ENCODE assay signal across 7 cellular contexts in genomic region chr16:1338119-1338730, GRCh38. TPM values are rescaled to one million over a fixed set of nuclear protein-coding genes. Genes with fewer than 3 reads are reported as not detected.
DNase-seq lines count a peak whose midpoint lies in the region; ATAC-seq, FAIRE-seq and TF ChIP-seq lines count a peak whose summit lies in the region.

No MANE protein-coding gene starts in this region.

- no peak overlapping the region for H2AK9ac ChIP-seq in IMR-90 (replicated peaks; ENCODE audit: low read depth, low read length, poor library complexity)

- CTCF ChIA-PET in IMR-90 (lab: Yijun Ruan, JAX) = no interaction called here

- H3K79me2 ChIP-seq in neural progenitor cell (ENCODE audit: low read depth) = no peaks in the 10 kb centered on the region

- no peak overlapping the region for H3K23ac ChIP-seq in IMR-90 (ENCODE audit: low read depth, low read length)

- H2BK15ac ChIP-seq in IMR-90 (ENCODE audit: low read depth, low read length) = no peak overlapping the region

- peak; percentile 26; the same call in 1 of the 2 replicates for TF ChIP-seq CTCF in IMR-90 (conservative IDR thresholded peaks at IDR 0.05; ENCODE audit: low read depth, low read length)
- TF ChIP-seq CTCF in body of pancreas (IDR thresholded peaks at IDR 0.05) = peak; percentile 25 to 68 (median 49)
- peak; percentile 56 for TF ChIP-seq CTCF in neural progenitor cell (IDR thresholded peaks at IDR 0.05)

- no peak overlapping the region for H4K5ac ChIP-seq in IMR-90 (ENCODE audit: low read depth, low read length)

- H3K18ac ChIP-seq in IMR-90 (ENCODE audit: low read depth, low read length) = no peak overlapping the region

- H3K36me3 ChIP-seq in IMR-90 (ENCODE audit: control insufficient read depth, insufficient read depth, low read length) (no peaks in the 10 kb centered on the region), body of pancreas (replicated peaks in 1 of 2; ENCODE audit: insufficient read depth in 1 of 2, low read depth in 2 of 2) (no peaks in the 10 kb centered on the region), neural progenitor cell (no peaks in the 10 kb centered on the region)

- no peak overlapping the region for H3K27ac Mint-ChIP-seq in neural progenitor cell

- no peak for TF ChIP-seq RAD21 in IMR-90 (IDR thresholded peaks at IDR 0.05; ENCODE audit: low read length)

- H3K27me3 ChIP-seq in IMR-90 (ENCODE audit: control insufficient read depth, insufficient read depth, low read length) = peaks cover 36% of the 10 kb centered on the region
- peaks cover 8 to 17% of the 10 kb centered on the region in 2 donors for H3K27me3 ChIP-seq in body of pancreas
- peaks cover 96% of the 10 kb centered on the region for H3K27me3 ChIP-seq in neural progenitor cell

- H3K4me3 ChIP-seq in IMR-90 (ENCODE audit: insufficient read depth, low read depth, low read length) = no peak overlapping the region
- no peak overlapping the region for H3K4me3 ChIP-seq in body of pancreas
- no peak overlapping the region for H3K4me3 ChIP-seq in neural progenitor cell

- no TSS peak for BruUV-seq in IMR-90 (replicated peaks; lab: Mats Ljungman, UMichigan)

- no peak overlapping the region for H3K9ac ChIP-seq in IMR-90 (ENCODE audit: low read depth, low read length)
- no peak overlapping the region for H3K9ac ChIP-seq in neural progenitor cell

- no peak overlapping the region for H2BK20ac ChIP-seq in IMR-90 (ENCODE audit: low read depth, low read length)

- no peak overlapping the region for H3K4ac ChIP-seq in IMR-90 (ENCODE audit: low read depth, low read length)

- H4K8ac ChIP-seq in IMR-90 (ENCODE audit: low read depth in 2 of 2, low read length in 2 of 2) = no peak overlapping the region

- dilution Hi-C loops in IMR-90 (cut with HindIII; ENCODE audit: low sequenced_read_pairs, unreplicated experiment) = no loop called here

- peak; percentile 27 for DNase-seq in Daoy (ENCODE audit: low read depth)
- no peak for DNase-seq in IMR-90
- peak; percentile 51 to 81 (median 72) for DNase-seq in body of pancreas
- peak; percentile 82 for DNase-seq in neural progenitor cell (ENCODE audit: low spot score)
- DNase-seq in DMS153 (lab: John Stamatoyannopoulos, UW) = no peak
- DNase-seq in NCI-H2171 treated with DMSO at 0.1 percent for 48 hours (lab: John Stamatoyannopoulos, UW) = no peak
- no peak for DNase-seq in GM12891 (ENCODE audit: insufficient read length, low spot score)

- TF ChIP-seq POLR2A in IMR-90 (IDR thresholded peaks at IDR 0.05; ENCODE audit: low read depth, low read length) = no peak
- no peak for TF ChIP-seq POLR2A in body of pancreas (IDR thresholded peaks at IDR 0.05)
- no peak for TF ChIP-seq POLR2A in GM12891 (IDR thresholded peaks at IDR 0.05; ENCODE audit: low read depth, low read length)

- peaks cover 10% of the 10 kb centered on the region for H3F3A ChIP-seq in neural progenitor cell (ENCODE audit: low read depth)

- H4K20me1 ChIP-seq in IMR-90 (ENCODE audit: insufficient read depth, low read length) = no peaks in the 10 kb centered on the region; the same call in 1 of the 2 replicates
- peaks cover 52% of the 10 kb centered on the region for H4K20me1 ChIP-seq in neural progenitor cell (ENCODE audit: low read depth)

- in situ Hi-C loops in IMR-90 (cut with MboI; ENCODE audit: low sequenced_read_pairs) = no loop called here

- peaks cover 4% of the 10 kb centered on the region for H3K27me3 Mint-ChIP-seq in neural progenitor cell (ENCODE audit: insufficient read depth, low read depth)

- H3K27ac ChIP-seq in IMR-90 (ENCODE audit: insufficient read depth, low read length) (no peak overlapping the region), body of pancreas (no peak overlapping the region), neural progenitor cell (no peak overlapping the region)

- 58% methylated on average over 18 of the region's 30 CpGs; no CpG with 5 or more reads in 1 of the 2 experiments for WGBS in IMR-90 (ENCODE audit: extremely low coverage in 2 of 2, insufficient read length in 1 of 2), 2 experiments
- 42% methylated on average over 27 of the region's 30 CpGs; no CpG with 5 or more reads in 1 of the 2 donors for WGBS in body of pancreas, 2 donors

- no peaks in the 10 kb centered on the region for H3K79me1 ChIP-seq in IMR-90 (ENCODE audit: low read depth in 1 of 2, low read length in 2 of 2)

- H3K9me3 Mint-ChIP-seq in neural progenitor cell = no peaks in the 10 kb centered on the region

- no peak overlapping the region for H3K56ac ChIP-seq in IMR-90 (ENCODE audit: extremely low read depth, insufficient read depth, low read length)

- H3K14ac ChIP-seq in IMR-90 (replicated peaks; ENCODE audit: low read depth, low read length) = no peak overlapping the region

- H2AK5ac ChIP-seq in IMR-90 (ENCODE audit: low read depth, low read length) = no peak overlapping the region

- H3K9me3 ChIP-seq in IMR-90 (ENCODE audit: control insufficient read depth, insufficient read depth, low read length) (no peaks in the 10 kb centered on the region), body of pancreas (no peaks in the 10 kb centered on the region), neural progenitor cell (ENCODE audit: low read depth) (no peaks in the 10 kb centered on the region)

- H2BK5ac ChIP-seq in IMR-90 (ENCODE audit: low read depth, low read length, poor library complexity, severe bottlenecking) = no peak overlapping the region

- H3K4me2 ChIP-seq in IMR-90 (ENCODE audit: low read depth, low read length) (no peak overlapping the region), neural progenitor cell (no peak overlapping the region)

- no peak overlapping the region for H3K4me3 Mint-ChIP-seq in neural progenitor cell

- FAIRE-seq in GM12891 (lab: Jason Lieb, UNC) = no peak

- H3K4me1 Mint-ChIP-seq in neural progenitor cell = peaks cover 36% of the 10 kb centered on the region

- intact Hi-C loops in IMR-90 (cut with micrococcal nuclease) = no loop called here
- intact Hi-C loops in body of pancreas (cut with DNase I) = no loop called here

- ATAC-seq in IMR-90 (ENCODE audit: low read depth) (no peak), body of pancreas (no peak)

- no peak overlapping the region for H4K91ac ChIP-seq in IMR-90 (ENCODE audit: insufficient read depth, low read depth, low read length)

- H2AFZ ChIP-seq in IMR-90 (replicated peaks; ENCODE audit: low read length, poor library complexity) = no peak overlapping the region
- H2AFZ ChIP-seq in neural progenitor cell (replicated peaks) = no peak overlapping the region

- H2BK120ac ChIP-seq in IMR-90 (ENCODE audit: low read depth, low read length) = no peak overlapping the region

- no peaks in the 10 kb centered on the region for H3K36me3 Mint-ChIP-seq in neural progenitor cell

- 0 out of 2 replicates have a peak, but pooled peaks cover 2% of the 10 kb centered on the region for H3K4me1 ChIP-seq in IMR-90 (ENCODE audit: control insufficient read depth, insufficient read depth, low read length)
- H3K4me1 ChIP-seq in body of pancreas = peaks cover 28% of the 10 kb centered on the region
- peaks cover 13% of the 10 kb centered on the region for H3K4me1 ChIP-seq in neural progenitor cell

- H3K9me1 ChIP-seq in IMR-90 (ENCODE audit: insufficient read depth, low read length) = no peaks in the 10 kb centered on the region

- POLR2A ChIA-PET in IMR-90 (lab: Charles Lee; ENCODE audit: unreplicated experiment) = no interaction called here

TF ChIP-seq in IMR-90, 13 proteins besides CTCF, POLR2A, EP300 and RAD21 (continues in another document):
- no peak for TF ChIP-seq NFE2L2 (IDR thresholded peaks at IDR 0.05; ENCODE audit: low read depth, low read length)

TF ChIP-seq in GM12891, 5 proteins besides CTCF, POLR2A, EP300 and RAD21:
- no peak for TF ChIP-seq POU2F2 (IDR thresholded peaks at IDR 0.05; ENCODE audit: low read depth, low read length)
- no peak for TF ChIP-seq SPI1 (IDR thresholded peaks at IDR 0.05; ENCODE audit: low read depth, low read length)
- TF ChIP-seq POLR2AphosphoS5 (IDR thresholded peaks at IDR 0.05; ENCODE audit: low read depth, low read length) = no peak
- TF ChIP-seq TAF1 (IDR thresholded peaks at IDR 0.05; ENCODE audit: low read depth, low read length) = no peak
- no peak for TF ChIP-seq PAX5 (IDR thresholded peaks at IDR 0.05; ENCODE audit: insufficient read depth, low read length, severe bottlenecking)

RNA-seq across cellular contexts. Expression of gene BAIAP3, which starts 4.8 kb away (rescaled TPM):
- 0.11 and 1.2 TPM in 2 replicates for total RNA-seq in Daoy (2014; rRNA removed; shearing (Covaris generic))
- 0.36 and 0.56 TPM in 2 replicates for total RNA-seq in IMR-90 (2012; rRNA removed)
- polyA plus RNA-seq in IMR-90 (2012; rRNA removed) = 0.65 and 0.77 TPM in 2 replicates
- polyA plus RNA-seq in IMR-90 (2012; cell fraction: cytosol; rRNA removed) = 0.40 and 0.73 TPM in 2 replicates
- polyA plus RNA-seq in IMR-90 (2012; cell fraction: nucleus; rRNA removed; ENCODE audit: low replicate concordance) = 4.2 and 8.4 TPM in 2 replicates
- 10 to 100 TPM in 1 of 2 donors, 1 to 10 TPM in 1; 7.0 to 20.8 TPM for total RNA-seq in body of pancreas
- total RNA-seq in neural progenitor cell (ENCODE audit: low replicate concordance) = 0.34 and 4.0 TPM in 2 replicates
- polyA plus RNA-seq in GM12891 (2012; ENCODE audit: low read depth, missing spikeins) = 0.21 TPM

RNA-seq across cellular contexts. Expression of gene TSR3, which starts 13.5 kb away (rescaled TPM):
- total RNA-seq in Daoy (2014; rRNA removed; shearing (Covaris generic)) = 95.5 and 103 TPM in 2 replicates
- total RNA-seq in IMR-90 (2012; rRNA removed) = 38.0 and 46.4 TPM in 2 replicates
- 52.9 and 77.8 TPM in 2 replicates for polyA plus RNA-seq in IMR-90 (2012; rRNA removed)
- polyA plus RNA-seq in IMR-90 (2012; cell fraction: cytosol; rRNA removed) = 87.2 and 116 TPM in 2 replicates
- polyA plus RNA-seq in IMR-90 (2012; cell fraction: nucleus; rRNA removed; ENCODE audit: low replicate concordance) = 39.9 and 72.5 TPM in 2 replicates
- 10 to 100 TPM; 70.5 to 98.8 TPM for total RNA-seq in body of pancreas
- total RNA-seq in neural progenitor cell (ENCODE audit: low replicate concordance) = 22.4 and 60.6 TPM in 2 replicates
- polyA plus RNA-seq in GM12891 (2012; ENCODE audit: low read depth, missing spikeins) = 42.4 TPM

RNA-seq across cellular contexts. Expression of gene GNPTG, which starts 13.5 kb away (rescaled TPM):
- total RNA-seq in Daoy (2014; rRNA removed; shearing (Covaris generic)) = 10.8 and 15.9 TPM in 2 replicates
- total RNA-seq in IMR-90 (2012; rRNA removed) = 14.7 and 14.9 TPM in 2 replicates
- polyA plus RNA-seq in IMR-90 (2012; rRNA removed) = 70.8 and 85.2 TPM in 2 replicates
- 103 and 128 TPM in 2 replicates for polyA plus RNA-seq in IMR-90 (2012; cell fraction: cytosol; rRNA removed)
- 113 and 180 TPM in 2 replicates for polyA plus RNA-seq in IMR-90 (2012; cell fraction: nucleus; rRNA removed; ENCODE audit: low replicate concordance)
- 10 to 100 TPM; 38.1 to 98.2 TPM for total RNA-seq in body of pancreas
- 11.8 and 22.7 TPM in 2 replicates for total RNA-seq in neural progenitor cell (ENCODE audit: low replicate concordance)
- polyA plus RNA-seq in GM12891 (2012; ENCODE audit: low read depth, missing spikeins) = 18.7 TPM

RNA-seq across cellular contexts. Expression of gene UBE2I, which starts 28.8 kb away (rescaled TPM):
- total RNA-seq in Daoy (2014; rRNA removed; shearing (Covaris generic)) = 37.6 and 69.5 TPM in 2 replicates
- total RNA-seq in IMR-90 (2012; rRNA removed) (30.8 and 45.0 TPM in 2 replicates), body of pancreas (10 to 100 TPM; 25.9 to 81.7 TPM), neural progenitor cell (ENCODE audit: low replicate concordance) (184 and 239 TPM in 2 replicates)
- polyA plus RNA-seq in IMR-90 (2012; rRNA removed) = 113 and 140 TPM in 2 replicates
- polyA plus RNA-seq in IMR-90 (2012; cell fraction: cytosol; rRNA removed) = 47.2 and 66.3 TPM in 2 replicates
- 119 and 179 TPM in 2 replicates for polyA plus RNA-seq in IMR-90 (2012; cell fraction: nucleus; rRNA removed; ENCODE audit: low replicate concordance)
- 113 TPM for polyA plus RNA-seq in GM12891 (2012; ENCODE audit: low read depth, missing spikeins)

Comparison
In these comparisons a context has a peak if more than half of its experiments do, and no peak if none do; other contexts are left out.
1. DNase-seq: peak in Daoy (single experiment), body of pancreas (4 of 4) and neural progenitor cell (single experiment); none in IMR-90 (single experiment), DMS153 (single experiment), NCI-H2171 treated with DMSO at 0.1 percent for 48 hours (single experiment) and GM12891 (single experiment).
2. Peak in every context shown above with its lines, with median percentiles within 50 percentile points of each other: CTCF ChIP-seq.